Comparison of ENCODE assay signal across 19 cellular contexts in genomic region chr1:167209044-167209443, GRCh38. TPM values are rescaled to one million over a fixed set of nuclear protein-coding genes. Genes with fewer than 3 reads are reported as not detected.
A peak's percentile ranks its signal among the peaks of the same experiment; 100 is the strongest.
DNase-seq lines count a peak whose midpoint lies in the region; ATAC-seq and TF ChIP-seq lines count a peak whose summit lies in the region.
"Had no signal": no experiment of that assay in that cellular context is flagged by ENCODE, and none has a peak within 500 bp of the region (broad histone marks: within the 10 kb centered on the region; RNA-seq: fewer than 3 reads in every experiment).

No MANE protein-coding gene starts in this region.

- H3K4me3 ChIP-seq in MM.1S (ENCODE audit: low read length), result no peak overlapping the region
- H3K4me3 ChIP-seq: GM23338, Peyer's patch had no signal

- H3K27ac ChIP-seq in MM.1S (ENCODE audit: low read length), result peak overlapping the region; percentile 16; the same call in 1 of the 2 replicates
- H3K27ac ChIP-seq: C4-2B, Peyer's patch had no signal

- no peak for TF ChIP-seq CTCF in natural killer cell (IDR thresholded peaks at IDR 0.05)
- TF ChIP-seq CTCF in MM.1S (IDR thresholded peaks at IDR 0.05; ENCODE audit: low read length), result no peak
- TF ChIP-seq CTCF in activated B cell treated with CpG ODN at 0.5 μM for 24 hours (IDR thresholded peaks at IDR 0.05), result no peak

- CTCF ChIA-PET in activated B cell treated with CpG ODN at 0.5 μM for 24 hours (lab: Charles Lee), result no interaction called here

- H3K4me1 ChIP-seq in MM.1S (ENCODE audit: low read length), result peaks cover 10% of the 10 kb centered on the region; the same call in 1 of the 2 replicates
- H3K4me1 ChIP-seq: Peyer's patch had no signal

- no peaks in the 10 kb centered on the region for H3K79me2 ChIP-seq in MM.1S (ENCODE audit: low read length)

- H2AFZ ChIP-seq in MM.1S (ENCODE audit: low read length), result no peak overlapping the region
- H2AFZ ChIP-seq: GM23338 had no signal

- peaks cover 15% of the 10 kb centered on the region for H3K36me3 Mint-ChIP-seq in natural killer cell treated with Interleukin-12 subunit alpha and Interleukin-12 subunit beta and Interleukin-15 and Interleukin-18, amount 100 ng/mL, for 72 hours
- H3K36me3 Mint-ChIP-seq in natural killer cell (no peaks in the 10 kb centered on the region), activated B cell treated with CpG ODN at 0.5 μM for 24 hours (ENCODE audit: low read depth) (peaks cover 2% of the 10 kb centered on the region)
- H3K36me3 Mint-ChIP-seq in stimulated activated naive B cell treated with anti-CD40 and anti-IgM and Interleukin-4, amounts not matched to agents 10 μg/mL and 1 μg/mL and 100 μg/mL, for 72 hours, result peaks cover 12 to 15% of the 10 kb centered on the region in 2 donors

- no peaks in the 10 kb centered on the region for H3K27me3 ChIP-seq in MM.1S (replicated peaks; ENCODE audit: insufficient read depth, low read length)
- H3K27me3 ChIP-seq: Peyer's patch had no signal

- H3K9me3 ChIP-seq in MM.1S (replicated peaks; ENCODE audit: insufficient read depth, low read length), result no peaks in the 10 kb centered on the region

- peak overlapping the region; percentile 68 to 85 for H3K27ac Mint-ChIP-seq in natural killer cell treated with Interleukin-12 subunit alpha and Interleukin-12 subunit beta and Interleukin-15 and Interleukin-18, amount 100 ng/mL, for 72 hours
- H3K27ac Mint-ChIP-seq in natural killer cell (no peak overlapping the region), activated B cell treated with CpG ODN at 0.5 μM for 24 hours (peak overlapping the region; percentile 41)
- H3K27ac Mint-ChIP-seq in stimulated activated naive B cell treated with anti-CD40 and anti-IgM and Interleukin-4, amounts not matched to agents 10 μg/mL and 1 μg/mL and 100 μg/mL, for 72 hours, result peak overlapping the region; percentile 75
- H3K27ac Mint-ChIP-seq: GM23338 had no signal

- H3F3A ChIP-seq in MM.1S (ENCODE audit: insufficient read depth, low read length), result peaks cover 10% of the 10 kb centered on the region; the same call in 1 of the 2 replicates

- H3K36me3 ChIP-seq in MM.1S (replicated peaks; ENCODE audit: insufficient read depth, low read length), result no peaks in the 10 kb centered on the region
- H3K36me3 ChIP-seq: Peyer's patch had no signal

- H3K9ac ChIP-seq in MM.1S (ENCODE audit: low read length), result no peak overlapping the region

- peak overlapping the region; percentile 34 for H3K4me3 Mint-ChIP-seq in natural killer cell treated with Interleukin-12 subunit alpha and Interleukin-12 subunit beta and Interleukin-15 and Interleukin-18, amount 100 ng/mL, for 72 hours
- no peak overlapping the region for H3K4me3 Mint-ChIP-seq in natural killer cell
- H3K4me3 Mint-ChIP-seq in activated B cell treated with CpG ODN at 0.5 μM for 24 hours, result no peak overlapping the region
- no peak overlapping the region for H3K4me3 Mint-ChIP-seq in stimulated activated naive B cell treated with anti-CD40 and anti-IgM and Interleukin-4, amounts not matched to agents 10 μg/mL and 1 μg/mL and 100 μg/mL, for 72 hours
- H3K4me3 Mint-ChIP-seq: GM23338 had no signal

- ATAC-seq in natural killer cell treated with Interleukin-12 subunit alpha and Interleukin-12 subunit beta and Interleukin-15 and Interleukin-18, amount 100 ng/mL, for 72 hours, result no peak
- ATAC-seq in natural killer cell, result no peak
- no peak for ATAC-seq in activated B cell treated with CpG ODN at 0.5 μM for 24 hours (ENCODE audit: low read depth)
- peak in 1 of 2 donors; percentile 83 for ATAC-seq in stimulated activated naive B cell treated with anti-CD40 and anti-IgM and Interleukin-4, amounts not matched to agents 10 μg/mL and 1 μg/mL and 100 μg/mL, for 72 hours (replicated peaks)
- ATAC-seq in HG02588 (IDR thresholded peaks at IDR 0.05; ENCODE audit: unreplicated experiment), result no peak
- ATAC-seq: Right ventricle myocardium inferior had no signal

- peaks cover 10 to 14% of the 10 kb centered on the region in 2 donors for H3K4me1 Mint-ChIP-seq in natural killer cell treated with Interleukin-12 subunit alpha and Interleukin-12 subunit beta and Interleukin-15 and Interleukin-18, amount 100 ng/mL, for 72 hours (ENCODE audit: low read depth in 2 of 2)
- H3K4me1 Mint-ChIP-seq in natural killer cell (no peaks in the 10 kb centered on the region), activated B cell treated with CpG ODN at 0.5 μM for 24 hours (peaks cover 7% of the 10 kb centered on the region)
- peaks cover 6% of the 10 kb centered on the region in 2 donors for H3K4me1 Mint-ChIP-seq in stimulated activated naive B cell treated with anti-CD40 and anti-IgM and Interleukin-4, amounts not matched to agents 10 μg/mL and 1 μg/mL and 100 μg/mL, for 72 hours

- H3K4me2 ChIP-seq in MM.1S (ENCODE audit: low read depth, low read length), result no peak overlapping the region
- H3K4me2 ChIP-seq: GM23338 had no signal

- peaks cover 4% of the 10 kb centered on the region for H3K9me3 Mint-ChIP-seq in natural killer cell treated with Interleukin-12 subunit alpha and Interleukin-12 subunit beta and Interleukin-15 and Interleukin-18, amount 100 ng/mL, for 72 hours
- H3K9me3 Mint-ChIP-seq in natural killer cell (peaks cover 0 to 7% of the 10 kb centered on the region in 2 donors), activated B cell treated with CpG ODN at 0.5 μM for 24 hours (peaks cover 26% of the 10 kb centered on the region)
- H3K9me3 Mint-ChIP-seq in stimulated activated naive B cell treated with anti-CD40 and anti-IgM and Interleukin-4, amounts not matched to agents 10 μg/mL and 1 μg/mL and 100 μg/mL, for 72 hours, result peaks cover 19 to 22% of the 10 kb centered on the region in 2 donors

- POLR2A ChIA-PET in activated B cell treated with CpG ODN at 0.5 μM for 24 hours (lab: Charles Lee), result no interaction called here

- no peaks in the 10 kb centered on the region for H3K9me2 ChIP-seq in MM.1S (replicated peaks; ENCODE audit: insufficient read depth, low read length)

- H3K27me3 Mint-ChIP-seq in natural killer cell treated with Interleukin-12 subunit alpha and Interleukin-12 subunit beta and Interleukin-15 and Interleukin-18, amount 100 ng/mL, for 72 hours, result peaks cover 8 to 13% of the 10 kb centered on the region in 2 donors
- H3K27me3 Mint-ChIP-seq in natural killer cell (ENCODE audit: low read depth in 2 of 2) (peaks cover 11 to 18% of the 10 kb centered on the region in 2 donors), activated B cell treated with CpG ODN at 0.5 μM for 24 hours (no peaks in the 10 kb centered on the region)
- H3K27me3 Mint-ChIP-seq in stimulated activated naive B cell treated with anti-CD40 and anti-IgM and Interleukin-4, amounts not matched to agents 10 μg/mL and 1 μg/mL and 100 μg/mL, for 72 hours, result no peaks in the 10 kb centered on the region

- DNase-seq in natural killer cell treated with Interleukin-12 subunit alpha and Interleukin-12 subunit beta and Interleukin-15 and Interleukin-18, amount 100 ng/mL, for 72 hours (ENCODE audit: low spot score), result no peak
- DNase-seq in natural killer cell (no peak), MM.1S (peak; percentile 38), activated B cell treated with CpG ODN at 0.5 μM for 24 hours (no peak), HUDEP-2 (lab: John Stamatoyannopoulos, UW; ENCODE audit: unreplicated experiment in 76 of 76) (no peak)
- DNase-seq in stimulated activated naive B cell treated with anti-CD40 and anti-IgM and Interleukin-4, amounts not matched to agents 10 μg/mL and 1 μg/mL and 100 μg/mL, for 72 hours, result peak; percentile 6
- DNase-seq: ACHN, DMS79, HCEC 1CT, NCI-H1417 treated with DMSO at 0.1 percent for 48 hours, NCI-H187 treated with DMSO at 0.1 percent for 48 hours, NCI-H345, NCI-H524 treated with DMSO at 0.1 percent for 48 hours, Peyer's patch, SW 1271 had no signal

- H4K20me1 ChIP-seq in MM.1S (ENCODE audit: insufficient read depth, low read length), result no peaks in the 10 kb centered on the region

- intact Hi-C loops in natural killer cell (cut with micrococcal nuclease) (no loop called here), activated B cell treated with CpG ODN at 0.5 μM for 24 hours (cut with micrococcal nuclease) (no loop called here)

RNA-seq across cellular contexts. Expression of gene POU2F1, which starts 11.6 kb away (rescaled TPM):
- 10 to 100 TPM; 22.9 to 40.2 TPM for total RNA-seq in natural killer cell treated with Interleukin-12 subunit alpha and Interleukin-12 subunit beta and Interleukin-15 and Interleukin-18, amount 100 ng/mL, for 72 hours
- 10 to 100 TPM; 39.8 to 44.6 (median 40.9) TPM for total RNA-seq in natural killer cell
- total RNA-seq in activated B cell treated with CpG ODN at 0.5 μM for 24 hours, result 30.5 and 35.5 TPM in 2 replicates

Comparison
In these comparisons a context has a peak if more than half of its experiments do, and no peak if none do; other contexts are left out.
1. H3K27ac Mint-ChIP-seq: peak in natural killer cell treated with Interleukin-12 subunit alpha and Interleukin-12 subunit beta and Interleukin-15 and Interleukin-18, amount 100 ng/mL, for 72 hours (2 of 2), activated B cell treated with CpG ODN at 0.5 μM for 24 hours (single experiment) and stimulated activated naive B cell treated with anti-CD40 and anti-IgM and Interleukin-4, amounts not matched to agents 10 μg/mL and 1 μg/mL and 100 μg/mL, for 72 hours (single experiment); none in natural killer cell (0 of 2).
2. DNase-seq: peak in MM.1S (single experiment) and stimulated activated naive B cell treated with anti-CD40 and anti-IgM and Interleukin-4, amounts not matched to agents 10 μg/mL and 1 μg/mL and 100 μg/mL, for 72 hours (single experiment); none in natural killer cell treated with Interleukin-12 subunit alpha and Interleukin-12 subunit beta and Interleukin-15 and Interleukin-18, amount 100 ng/mL, for 72 hours (single experiment), natural killer cell (single experiment), activated B cell treated with CpG ODN at 0.5 μM for 24 hours (single experiment) and HUDEP-2 (0 of 76).